Comparison of ENCODE assay signal across 1 cellular context in the genomic region with DNA sequence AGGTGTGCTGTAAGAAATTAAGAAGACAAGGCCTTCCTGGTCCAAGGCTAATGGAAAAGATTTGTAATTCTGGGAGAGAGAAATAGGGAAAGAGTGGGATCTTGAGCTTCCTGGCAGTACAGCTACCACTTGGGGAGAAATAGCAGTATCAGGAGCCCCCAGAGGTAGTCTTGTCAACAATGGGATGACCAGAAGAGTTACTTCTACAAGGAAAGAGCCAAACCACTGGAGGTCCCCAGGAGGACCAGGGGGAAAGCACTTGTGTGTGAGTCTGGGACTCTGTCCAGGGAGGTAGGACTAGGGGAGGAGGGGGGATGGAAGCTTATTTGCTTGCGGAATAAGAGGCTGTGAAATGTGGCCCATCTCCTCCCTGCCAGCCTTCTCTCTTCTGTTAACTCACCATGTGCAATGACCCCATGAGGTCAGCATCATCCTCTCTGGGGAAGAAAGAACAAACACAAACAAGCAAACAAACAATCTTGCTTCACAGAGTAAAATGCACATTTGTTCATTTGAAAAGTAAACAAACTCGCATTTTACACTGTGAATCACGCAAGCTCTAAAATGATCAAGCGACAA.
TF ChIP-seq lines count a peak whose summit lies in the region.

No MANE protein-coding gene starts in this region.

TF ChIP-seq in H1, 55 proteins besides CTCF, POLR2A, EP300 and RAD21 (continued from another document):
- TF ChIP-seq EZH2 (IDR thresholded peaks at IDR 0.05; ENCODE audit: low read depth, low read length, severe bottlenecking) (no peak), CEBPB (IDR thresholded peaks at IDR 0.05; ENCODE audit: low read depth, low read length) (no peak)
